6 cellular contexts compared by ENCODE assay signal in genomic region chr19:663682-664117, GRCh38. TPM values are rescaled to one million over a fixed set of nuclear protein-coding genes. Genes with fewer than 3 reads are reported as not detected.
DNase-seq lines count a peak whose midpoint lies in the region; ATAC-seq and TF ChIP-seq lines count a peak whose summit lies in the region.

No MANE protein-coding gene starts in this region.

- H3K27ac Mint-ChIP-seq in GM23338 (no peak overlapping the region), brain (peak overlapping the region; percentile 73 to 97 (median 94)), neural crest cell (ENCODE audit: unreplicated experiment) (peak overlapping the region; percentile 13)

- H3K4me2 ChIP-seq in GM23338: peak overlapping the region; percentile 80

- H2AFZ ChIP-seq in GM23338: peak overlapping the region; percentile 94; the same call in 1 of the 2 replicates

- ATAC-seq in GM23338 (no peak), HG02884 (IDR thresholded peaks at IDR 0.05; ENCODE audit: unreplicated experiment) (no peak)

- H3K4me3 ChIP-seq in GM23338: peak overlapping the region; percentile 82

- DNase-seq in GM23338 (ENCODE audit: low spot score) (no peak), neural crest cell (ENCODE audit: low read depth, low spot score) (no peak), glomerular visceral epithelial cell (ENCODE audit: extremely low spot score) (no peak), erythroblast (lab: John Stamatoyannopoulos, UW) (no peak)

- H3K27me3 ChIP-seq in GM23338 (ENCODE audit: insufficient read depth): no peaks in the 10 kb centered on the region

- H3K4me3 Mint-ChIP-seq in GM23338 (peak overlapping the region; percentile 69), brain (peak overlapping the region; percentile 76 to 92 (median 87)), neural crest cell (peak overlapping the region; percentile 90)

- H3K79me2 ChIP-seq in GM23338 (replicated peaks; ENCODE audit: insufficient read depth): peaks cover 42% of the 10 kb centered on the region

- no peaks in the 10 kb centered on the region for H3K9me2 ChIP-seq in GM23338 (ENCODE audit: insufficient read depth)

- H3K36me3 Mint-ChIP-seq in GM23338 (ENCODE audit: low read depth): no peaks in the 10 kb centered on the region; the same call in 1 of the 3 replicates
- no peaks in the 10 kb centered on the region for H3K36me3 Mint-ChIP-seq in brain
- H3K36me3 Mint-ChIP-seq in neural crest cell (ENCODE audit: low read depth): peaks cover 2% of the 10 kb centered on the region

- TF ChIP-seq POLR2A in erythroblast (IDR thresholded peaks at IDR 0.05; ENCODE audit: low read length): no peak

- peaks cover 6% of the 10 kb centered on the region for H3K4me1 ChIP-seq in GM23338 (ENCODE audit: insufficient read depth)

- H4K20me1 ChIP-seq in GM23338 (replicated peaks; ENCODE audit: insufficient read depth): peaks cover 22% of the 10 kb centered on the region

- H3F3A ChIP-seq in GM23338 (replicated peaks; ENCODE audit: low read depth): peaks cover 8% of the 10 kb centered on the region; the same call in 1 of the 2 replicates

- TF ChIP-seq CTCF in GM23338 (conservative IDR thresholded peaks at IDR 0.05; ENCODE audit: low read depth in 2 of 2) (no peak), brain (conservative IDR thresholded peaks at IDR 0.05) (no peak), neural crest cell (conservative IDR thresholded peaks at IDR 0.05) (no peak)

- H3K9me3 Mint-ChIP-seq in GM23338 (peaks cover 14% of the 10 kb centered on the region), brain (peaks cover 0 to 19% (median 3%) of the 10 kb centered on the region in 5 experiments), neural crest cell (no peaks in the 10 kb centered on the region)

- no peaks in the 10 kb centered on the region for H3K36me3 ChIP-seq in GM23338 (ENCODE audit: insufficient read depth)

- peaks cover 16% of the 10 kb centered on the region for H3K27me3 Mint-ChIP-seq in GM23338 (ENCODE audit: insufficient read depth, low read depth, poor library complexity)
- peaks cover 4% of the 10 kb centered on the region for H3K27me3 Mint-ChIP-seq in brain
- H3K27me3 Mint-ChIP-seq in neural crest cell (ENCODE audit: low read depth): peaks cover 5% of the 10 kb centered on the region

- no peak overlapping the region for H3K27ac ChIP-seq in GM23338 (ENCODE audit: low read depth)

- H3K4me1 Mint-ChIP-seq in GM23338: peaks cover 13% of the 10 kb centered on the region
- H3K4me1 Mint-ChIP-seq in brain: peaks cover 44% of the 10 kb centered on the region
- peaks cover 23% of the 10 kb centered on the region for H3K4me1 Mint-ChIP-seq in neural crest cell

TF ChIP-seq in GM23338, 12 proteins besides CTCF, POLR2A, EP300 and RAD21:
- TF ChIP-seq, protein P1, sequence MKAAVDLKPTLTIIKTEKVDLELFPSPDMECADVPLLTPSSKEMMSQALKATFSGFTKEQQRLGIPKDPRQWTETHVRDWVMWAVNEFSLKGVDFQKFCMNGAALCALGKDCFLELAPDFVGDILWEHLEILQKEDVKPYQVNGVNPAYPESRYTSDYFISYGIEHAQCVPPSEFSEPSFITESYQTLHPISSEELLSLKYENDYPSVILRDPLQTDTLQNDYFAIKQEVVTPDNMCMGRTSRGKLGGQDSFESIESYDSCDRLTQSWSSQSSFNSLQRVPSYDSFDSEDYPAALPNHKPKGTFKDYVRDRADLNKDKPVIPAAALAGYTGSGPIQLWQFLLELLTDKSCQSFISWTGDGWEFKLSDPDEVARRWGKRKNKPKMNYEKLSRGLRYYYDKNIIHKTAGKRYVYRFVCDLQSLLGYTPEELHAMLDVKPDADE (IDR thresholded peaks at IDR 0.05): no peak
- no peak for TF ChIP-seq EZH2phosphoT487 (IDR thresholded peaks at IDR 0.05; ENCODE audit: unreplicated experiment)
- no peak for TF ChIP-seq REST (IDR thresholded peaks at IDR 0.05; ENCODE audit: unreplicated experiment)
- no peak for TF ChIP-seq POLR2AphosphoS5 (IDR thresholded peaks at IDR 0.05; ENCODE audit: low read depth)
- no peak for TF ChIP-seq CREB1 (CRISPR knock-in tag; IDR thresholded peaks at IDR 0.05; ENCODE audit: low read depth)
- TF ChIP-seq STAT1 (IDR thresholded peaks at IDR 0.05; ENCODE audit: unreplicated experiment): no peak
- no peak for TF ChIP-seq ZNF331 (CRISPR knock-in tag; IDR thresholded peaks at IDR 0.05; ENCODE audit: low read depth)
- TF ChIP-seq NANOG (IDR thresholded peaks at IDR 0.05; ENCODE audit: borderline replicate concordance): no peak
- TF ChIP-seq JUNB (IDR thresholded peaks at IDR 0.05; ENCODE audit: unreplicated experiment): no peak

RNA-seq across cellular contexts. Expression of gene RNF126, which starts 0.7 kb away (rescaled TPM):
- 80.5 and 112 TPM in 2 replicates for total RNA-seq in GM23338 (2014; rRNA removed; shearing (Covaris generic))
- polyA plus RNA-seq in GM23338 (2016; fragmentation: Nextera tagmentation; extraction: Ambion mirVana) (91.7 and 95.7 TPM in 2 replicates), brain (ENCODE audit: insufficient read depth, low read depth, low replicate concordance) (58.5 TPM)
- total RNA-seq in neural crest cell: 50.6 and 55.9 TPM in 2 replicates

RNA-seq across cellular contexts. Expression of gene FSTL3, which starts 12.5 kb away (rescaled TPM):
- 10.1 and 12.5 TPM in 2 replicates for total RNA-seq in GM23338 (2014; rRNA removed; shearing (Covaris generic))
- 2.9 and 3.1 TPM in 2 replicates for polyA plus RNA-seq in GM23338 (2016; fragmentation: Nextera tagmentation; extraction: Ambion mirVana)
- 10.9 TPM for polyA plus RNA-seq in brain (ENCODE audit: insufficient read depth, low read depth, low replicate concordance)
- total RNA-seq in neural crest cell: 7.7 and 8.9 TPM in 2 replicates

RNA-seq across cellular contexts. Expression of gene FGF22, which starts 24.0 kb away (rescaled TPM):
- 0.31 and 2.8 TPM in 2 replicates for total RNA-seq in GM23338 (2014; rRNA removed; shearing (Covaris generic))
- polyA plus RNA-seq in GM23338 (2016; fragmentation: Nextera tagmentation; extraction: Ambion mirVana) (1.0 and 1.1 TPM in 2 replicates), brain (ENCODE audit: insufficient read depth, low read depth, low replicate concordance) (1.6 TPM)
- total RNA-seq in neural crest cell: 0.51 and 0.84 TPM in 2 replicates

RNA-seq across cellular contexts. Expression of gene POLRMT, which starts 30.4 kb away (rescaled TPM):
- total RNA-seq in GM23338 (2014; rRNA removed; shearing (Covaris generic)): 120 and 148 TPM in 2 replicates
- 98.0 and 125 TPM in 2 replicates for polyA plus RNA-seq in GM23338 (2016; fragmentation: Nextera tagmentation; extraction: Ambion mirVana)
- polyA plus RNA-seq in brain (ENCODE audit: insufficient read depth, low read depth, low replicate concordance): 122 TPM
- total RNA-seq in neural crest cell: 69.7 and 71.1 TPM in 2 replicates

RNA-seq across cellular contexts. Expression of gene PRSS57, which starts 31.6 kb away (rescaled TPM):
- total RNA-seq in GM23338 (2014; rRNA removed; shearing (Covaris generic)): not detected in 2 replicates
- polyA plus RNA-seq in GM23338 (2016; fragmentation: Nextera tagmentation; extraction: Ambion mirVana): 0.21 and 0.34 TPM in 2 replicates
- polyA plus RNA-seq in brain (ENCODE audit: insufficient read depth, low read depth, low replicate concordance): not detected
- total RNA-seq in neural crest cell: not detected in 2 replicates
